In the genomic region with DNA sequence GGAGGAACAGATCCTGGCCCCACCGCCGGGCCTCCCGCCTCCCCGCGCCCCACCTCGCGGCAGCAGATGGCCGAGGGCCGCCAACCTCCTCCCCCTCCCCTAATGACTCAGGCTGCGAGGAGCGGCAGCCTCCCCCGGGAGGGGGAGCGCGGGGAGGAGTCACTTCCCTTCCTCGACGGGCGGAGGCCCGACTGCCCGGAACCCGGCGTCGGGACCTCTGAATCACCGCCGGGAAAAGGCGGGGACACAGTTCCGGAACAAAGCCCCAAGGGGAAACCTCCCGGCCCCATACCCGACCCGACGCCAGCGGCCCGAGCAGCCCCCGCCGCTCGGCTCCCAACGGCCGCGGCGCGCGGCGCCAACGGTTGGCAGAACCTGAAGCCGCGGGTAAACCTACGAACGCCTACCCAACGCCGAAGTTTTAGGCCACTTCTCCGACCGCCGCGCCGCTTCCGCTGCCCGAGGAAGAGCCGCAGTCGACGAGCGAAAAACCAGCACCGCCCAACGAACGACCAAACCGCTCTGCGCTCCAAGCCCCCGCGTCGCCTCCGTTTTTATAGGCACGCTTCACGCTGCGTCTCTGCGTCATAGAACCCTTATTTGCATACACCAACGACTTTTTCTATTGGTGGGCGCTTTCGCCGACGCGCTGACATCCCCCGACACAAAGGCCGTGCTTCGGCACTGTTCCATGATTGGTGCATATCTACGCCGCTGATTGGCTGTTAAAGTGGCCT, we compare ENCODE assay signal across 8 cellular contexts. TPM values are rescaled to one million over a fixed set of nuclear protein-coding genes. Genes with fewer than 3 reads are reported as not detected.
A peak's percentile ranks its signal among the peaks of the same experiment; 100 is the strongest.
DNase-seq lines count a peak whose midpoint lies in the region; ATAC-seq and TF ChIP-seq lines count a peak whose summit lies in the region.

No MANE protein-coding gene starts in this region.

- H3K36me3 Mint-ChIP-seq in activated T-cell treated with anti-CD3 and anti-CD28 coated beads, Interleukin-2, amount 50 U/mL, for 24 hours (ENCODE audit: low read depth): peaks cover 48% of the 10 kb centered on the region

- TF ChIP-seq EP300 in Ishikawa (IDR thresholded peaks at IDR 0.05; ENCODE audit: borderline replicate concordance): peak; percentile 38; the same call in 1 of the 2 replicates

- CTCF ChIA-PET in PC-3 (lab: Charles Lee): interaction anchor here (0.6 to 1.5 kb wide), 7 partner anchors 14 to 1102 kb away, joined by 3 to 12 read pairs (median 5); partner anchors contain the start of genes GALK1 and WBP2

- H3K9me3 Mint-ChIP-seq in activated T-cell treated with anti-CD3 and anti-CD28 coated beads, Interleukin-2, amount 50 U/mL, for 24 hours: no peaks in the 10 kb centered on the region

- no peaks in the 10 kb centered on the region for H3K9me2 ChIP-seq in PC-3 (replicated peaks; ENCODE audit: low read length)

- H3K27ac ChIP-seq in PC-3 (ENCODE audit: low read length) (peak overlapping the region; percentile 88), esophagus (ENCODE audit: low read depth in 2 of 2, low read length in 1 of 2) (peak overlapping the region; percentile 99 to 100), muscle layer of colon (ENCODE audit: low read depth, low read length) (peak overlapping the region; percentile 80)

- H3K27me3 ChIP-seq in PC-3 (ENCODE audit: low read length) (no peaks in the 10 kb centered on the region), esophagus (ENCODE audit: control insufficient read depth in 1 of 2, insufficient read depth in 2 of 2, low read length in 2 of 2) (no peaks in the 10 kb centered on the region), muscle layer of colon (ENCODE audit: control insufficient read depth in 1 of 2, insufficient read depth in 2 of 2, low read length in 2 of 2) (no peaks in the 10 kb centered on the region)

- no peak; the same call in 1 of the 2 replicates for TF ChIP-seq CTCF in PC-3 (conservative IDR thresholded peaks at IDR 0.05; ENCODE audit: low read depth, low read length)

- DNase-seq in DMS153 treated with DMSO at 0.1 percent for 48 hours (lab: John Stamatoyannopoulos, UW; ENCODE audit: unreplicated experiment) (peak; percentile 99), PC-3 (peak; percentile 100)
- DNase-seq in activated T-cell treated with anti-CD3 and anti-CD28 coated beads, Interleukin-2, amount 50 U/mL, for 24 hours: peak; percentile 94
- peak; percentile 81 to 83 for DNase-seq in stimulated activated CD8-positive, alpha-beta memory T cell treated with anti-CD3 and anti-CD28 coated beads, Interleukin-7, amount 100 ng/mL, for 1 hour (ENCODE audit: low read depth in 2 of 2)

- H3K36me3 ChIP-seq in PC-3 (ENCODE audit: low read depth, low read length) (peaks cover 30% of the 10 kb centered on the region), esophagus (ENCODE audit: control insufficient read depth in 2 of 2, insufficient read depth in 2 of 2, low read length in 1 of 2) (peaks cover 2 to 15% of the 10 kb centered on the region in 2 donors), muscle layer of colon (ENCODE audit: insufficient read depth, low read length) (peaks cover 39% of the 10 kb centered on the region)

- no peak overlapping the region for H2AFZ ChIP-seq in PC-3 (ENCODE audit: low read length)

- peaks cover 28% of the 10 kb centered on the region for H3F3A ChIP-seq in PC-3 (ENCODE audit: low read length, unreplicated experiment)

- peaks cover 55% of the 10 kb centered on the region for H3K4me1 Mint-ChIP-seq in activated T-cell treated with anti-CD3 and anti-CD28 coated beads, Interleukin-2, amount 50 U/mL, for 24 hours (ENCODE audit: low read depth)

- BruUV-seq in PC-3 (replicated peaks; lab: Mats Ljungman, UMichigan): TSS peak; percentile 83

- H3K9ac ChIP-seq in PC-3 (ENCODE audit: low read length): peak overlapping the region; percentile 92
- H3K9ac ChIP-seq in muscle layer of colon (ENCODE audit: low read length): peak overlapping the region; percentile 84

- intact Hi-C loops in PC-3 (cut with micrococcal nuclease): no loop called here

- peaks cover 31% of the 10 kb centered on the region for H3K79me2 ChIP-seq in PC-3 (ENCODE audit: low read length)

- H3K27me3 Mint-ChIP-seq in activated T-cell treated with anti-CD3 and anti-CD28 coated beads, Interleukin-2, amount 50 U/mL, for 24 hours: no peaks in the 10 kb centered on the region

- H3K4me3 Mint-ChIP-seq in activated T-cell treated with anti-CD3 and anti-CD28 coated beads, Interleukin-2, amount 50 U/mL, for 24 hours: peak overlapping the region; percentile 97

- POLR2A ChIA-PET in PC-3 (lab: Charles Lee; ENCODE audit: unreplicated experiment): interaction anchor here (0.6 to 1.0 kb wide), 18 partner anchors 12 to 591 kb away, joined by 3 to 16 read pairs (median 4); partner anchors contain the start of genes GALK1 and WBP2

- H3K27ac Mint-ChIP-seq in activated T-cell treated with anti-CD3 and anti-CD28 coated beads, Interleukin-2, amount 50 U/mL, for 24 hours: peak overlapping the region; percentile 100

- 1% methylated on average over 59 to 84 of the region's 84 CpGs for WGBS in esophagus, 2 donors

- H3K9me3 ChIP-seq in PC-3 (ENCODE audit: low read length): no peaks in the 10 kb centered on the region
- no peaks in the 10 kb centered on the region for H3K9me3 ChIP-seq in esophagus (ENCODE audit: control insufficient read depth in 2 of 2, insufficient read depth in 1 of 2, low read depth in 1 of 2, low read length in 1 of 2)
- H3K9me3 ChIP-seq in muscle layer of colon (ENCODE audit: low read length): no peaks in the 10 kb centered on the region

- H3K4me2 ChIP-seq in PC-3 (ENCODE audit: low read length): peak overlapping the region; percentile 92

- no peak for TF ChIP-seq RAD21 in Ishikawa (IDR thresholded peaks at IDR 0.05; ENCODE audit: low read depth)

- peak; percentile 59 for ATAC-seq in GM21619 (IDR thresholded peaks at IDR 0.05; ENCODE audit: unreplicated experiment)
- peak; percentile 54 for ATAC-seq in PC-3

- H3K4me3 ChIP-seq in PC-3 (ENCODE audit: low read length) (peak overlapping the region; percentile 81), esophagus (ENCODE audit: low read depth in 1 of 2, low read length in 2 of 2) (peak overlapping the region; percentile 81 to 89), muscle layer of colon (ENCODE audit: low read depth in 1 of 2, low read length in 2 of 2) (peak overlapping the region; percentile 85 to 92)

- H3K4me1 ChIP-seq in PC-3 (ENCODE audit: insufficient read depth, low read length): peaks cover 46% of the 10 kb centered on the region
- peaks cover 2 to 7% of the 10 kb centered on the region in 2 donors for H3K4me1 ChIP-seq in esophagus (ENCODE audit: control insufficient read depth in 2 of 2, insufficient read depth in 2 of 2, low read length in 1 of 2)
- peaks cover 42% of the 10 kb centered on the region for H3K4me1 ChIP-seq in muscle layer of colon (ENCODE audit: insufficient read depth, low read length)

- peaks cover 31% of the 10 kb centered on the region for H4K20me1 ChIP-seq in PC-3 (ENCODE audit: low read length)

TF ChIP-seq in Ishikawa, 13 proteins besides CTCF, POLR2A, EP300 and RAD21 (continues in another document):
- peak; percentile 72 for TF ChIP-seq YY1 (IDR thresholded peaks at IDR 0.05; ENCODE audit: low read depth)
- TF ChIP-seq MAX (IDR thresholded peaks at IDR 0.05): peak; percentile 75; the same call in 1 of the 2 replicates
- peak; percentile 27; the same call in 1 of the 2 replicates for TF ChIP-seq CEBPB (IDR thresholded peaks at IDR 0.05)
- peak; percentile 36 for TF ChIP-seq NFIC (IDR thresholded peaks at IDR 0.05)
- TF ChIP-seq, protein P1, sequence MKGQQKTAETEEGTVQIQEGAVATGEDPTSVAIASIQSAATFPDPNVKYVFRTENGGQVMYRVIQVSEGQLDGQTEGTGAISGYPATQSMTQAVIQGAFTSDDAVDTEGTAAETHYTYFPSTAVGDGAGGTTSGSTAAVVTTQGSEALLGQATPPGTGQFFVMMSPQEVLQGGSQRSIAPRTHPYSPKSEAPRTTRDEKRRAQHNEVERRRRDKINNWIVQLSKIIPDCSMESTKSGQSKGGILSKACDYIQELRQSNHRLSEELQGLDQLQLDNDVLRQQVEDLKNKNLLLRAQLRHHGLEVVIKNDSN (IDR thresholded peaks at IDR 0.05): peak; percentile 40; the same call in 1 of the 2 replicates
- peak; percentile 98 for TF ChIP-seq TAF1 (IDR thresholded peaks at IDR 0.05; ENCODE audit: low read depth)
- peak; percentile 86; the same call in 1 of the 2 replicates for TF ChIP-seq ZBTB7A (IDR thresholded peaks at IDR 0.05; ENCODE audit: low read depth)
- TF ChIP-seq REST (IDR thresholded peaks at IDR 0.05; ENCODE audit: low read depth): no peak
- TF ChIP-seq TEAD4 (IDR thresholded peaks at IDR 0.05): peak; percentile 52
- peak; percentile 71 for TF ChIP-seq TCF12 (IDR thresholded peaks at IDR 0.05; ENCODE audit: low read depth)

RNA-seq across cellular contexts. Expression of gene UNK, which starts 5.2 kb away (rescaled TPM):
- total RNA-seq in PC-3 (2014; rRNA removed): 21.8 and 22.9 TPM in 2 replicates
- polyA plus RNA-seq in esophagus: 10 to 100 TPM; 18.2 to 26.3 TPM

RNA-seq across cellular contexts. Expression of gene GALK1, which starts 14.4 kb away (rescaled TPM):
- 64.9 and 75.0 TPM in 2 replicates for total RNA-seq in PC-3 (2014; rRNA removed)
- 10 to 100 TPM; 27.9 to 29.5 TPM for polyA plus RNA-seq in esophagus

RNA-seq across cellular contexts. Expression of gene ITGB4, which starts 58.2 kb away (rescaled TPM):
- total RNA-seq in PC-3 (2014; rRNA removed): 273 and 362 TPM in 2 replicates
- polyA plus RNA-seq in esophagus: 10 to 100 TPM; 48.4 to 63.2 TPM

Comparison
In these comparisons a context has a peak if more than half of its experiments do, and no peak if none do; other contexts are left out.
1. Peak in every context shown above with its lines: DNase-seq, ATAC-seq, H3K4me3 ChIP-seq and H3K27ac ChIP-seq.